In genomic region chr16:66650707-66651473, GRCh38 we compare ENCODE assay signal across 1 cellular context.
TF ChIP-seq lines count a peak whose summit lies in the region.

No MANE protein-coding gene starts in this region.

TF ChIP-seq in HepG2, 621 proteins besides CTCF, POLR2A, EP300 and RAD21 (continued from another document and continues in another):
- TF ChIP-seq ELK4 (CRISPR knock-in tag; IDR thresholded peaks at IDR 0.05; ENCODE audit: borderline replicate concordance) (no peak), SAP130 (CRISPR knock-in tag; IDR thresholded peaks at IDR 0.05; ENCODE audit: low read depth) (peak; percentile 48; the same call in 1 of the 2 replicates), MAFG (CRISPR knock-in tag; IDR thresholded peaks at IDR 0.05) (no peak), MYNN (CRISPR knock-in tag; IDR thresholded peaks at IDR 0.05; ENCODE audit: low read depth) (0 out of 2 replicates have a peak, but pooled peaks have one; percentile 64), ETV5 (CRISPR knock-in tag; IDR thresholded peaks at IDR 0.05; ENCODE audit: borderline replicate concordance) (peak; percentile 46; the same call in 1 of the 2 replicates), RFX1 (IDR thresholded peaks at IDR 0.05) (peak; percentile 22; the same call in 1 of the 2 replicates), CCDC6 (CRISPR knock-in tag; IDR thresholded peaks at IDR 0.05) (no peak), ZNF484 (CRISPR knock-in tag; IDR thresholded peaks at IDR 0.05; ENCODE audit: borderline replicate concordance, low read depth) (no peak), ATF5 (CRISPR knock-in tag; IDR thresholded peaks at IDR 0.05; ENCODE audit: low read depth) (no peak), ZNF275 (CRISPR knock-in tag; IDR thresholded peaks at IDR 0.05; ENCODE audit: borderline replicate concordance) (no peak), CBX1 (IDR thresholded peaks at IDR 0.05; ENCODE audit: low read depth) (no peak), ATAD3A (CRISPR knock-in tag; IDR thresholded peaks at IDR 0.05) (no peak), HOXA3 (CRISPR knock-in tag; IDR thresholded peaks at IDR 0.05) (no peak), FOXA3 (CRISPR knock-in tag; IDR thresholded peaks at IDR 0.05) (peak; percentile 30; the same call in 1 of the 2 replicates), TEAD3 (CRISPR knock-in tag; optimal IDR thresholded peaks at IDR 0.05; ENCODE audit: borderline replicate concordance) (peak; percentile 74), KLF11 (CRISPR knock-in tag; IDR thresholded peaks at IDR 0.05) (peak; percentile 72; the same call in 1 of the 2 replicates), ZBTB3 (CRISPR knock-in tag; IDR thresholded peaks at IDR 0.05; ENCODE audit: borderline replicate concordance, low read depth) (no peak), RFXANK (CRISPR knock-in tag; IDR thresholded peaks at IDR 0.05) (0 out of 2 replicates have a peak, but pooled peaks have one; percentile 45), GABPA (IDR thresholded peaks at IDR 0.05; ENCODE audit: low read depth, low read length) (no peak), GABPA (CRISPR knock-in tag; IDR thresholded peaks at IDR 0.05; ENCODE audit: low read depth) (no peak), ZNF543 (CRISPR knock-in tag; IDR thresholded peaks at IDR 0.05) (no peak), FIP1L1 (IDR thresholded peaks at IDR 0.05; ENCODE audit: borderline replicate concordance, insufficient read depth, low read depth, low read length) (no peak), ZFY (CRISPR knock-in tag; IDR thresholded peaks at IDR 0.05) (no peak), ATM (IDR thresholded peaks at IDR 0.05; ENCODE audit: borderline replicate concordance) (no peak), MAZ (IDR thresholded peaks at IDR 0.05; ENCODE audit: borderline replicate concordance, low read depth, low read length) (no peak), MAZ (CRISPR knock-in tag; IDR thresholded peaks at IDR 0.05; ENCODE audit: low read depth) (no peak), ZNF3 (CRISPR knock-in tag; IDR thresholded peaks at IDR 0.05) (no peak), ZSCAN20 (CRISPR knock-in tag; IDR thresholded peaks at IDR 0.05; ENCODE audit: borderline replicate concordance) (no peak), TFE3 (CRISPR knock-in tag; IDR thresholded peaks at IDR 0.05) (peak; percentile 28; the same call in 1 of the 2 replicates), ZNF510 (CRISPR knock-in tag; IDR thresholded peaks at IDR 0.05; ENCODE audit: low read depth) (0 out of 2 replicates have a peak, but pooled peaks have one; percentile 61), KDM5B (CRISPR knock-in tag; IDR thresholded peaks at IDR 0.05; ENCODE audit: borderline replicate concordance) (peak; percentile 43; the same call in 1 of the 2 replicates), HDAC2 (CRISPR knock-in tag; IDR thresholded peaks at IDR 0.05) (peak; percentile 40; the same call in 1 of the 2 replicates), RFX3 (CRISPR knock-in tag; IDR thresholded peaks at IDR 0.05) (peak; percentile 57), DMAP1 (CRISPR knock-in tag; IDR thresholded peaks at IDR 0.05) (peak; percentile 30; the same call in 1 of the 2 replicates), KMT2A (CRISPR knock-in tag; IDR thresholded peaks at IDR 0.05) (0 out of 2 replicates have a peak, but pooled peaks have one; percentile 55), ZNF792 (CRISPR knock-in tag; IDR thresholded peaks at IDR 0.05) (no peak), NR1H2 (CRISPR knock-in tag; IDR thresholded peaks at IDR 0.05; ENCODE audit: borderline replicate concordance, low read depth) (no peak), ZNF205 (CRISPR knock-in tag; IDR thresholded peaks at IDR 0.05) (peak; percentile 36; the same call in 1 of the 2 replicates), FOXP1 (IDR thresholded peaks at IDR 0.05) (no peak), FOXP1 (CRISPR knock-in tag; IDR thresholded peaks at IDR 0.05) (no peak), SYNCRIP (IDR thresholded peaks at IDR 0.05; ENCODE audit: insufficient read depth, low read depth, low read length) (no peak), MTF2 (CRISPR knock-in tag; IDR thresholded peaks at IDR 0.05; ENCODE audit: borderline replicate concordance) (no peak; the same call in 1 of the 2 replicates), HMGXB4 (CRISPR knock-in tag; IDR thresholded peaks at IDR 0.05; ENCODE audit: borderline replicate concordance in 1 of 2, low read depth in 1 of 2) (peak; percentile 35 to 82; a peak in 3 of 4 replicates), ELF3 (CRISPR knock-in tag; IDR thresholded peaks at IDR 0.05) (no peak), TAF1 (CRISPR knock-in tag; IDR thresholded peaks at IDR 0.05) (no peak), HNRNPK (IDR thresholded peaks at IDR 0.05; ENCODE audit: low read depth, low read length, poor library complexity, severe bottlenecking) (no peak), MXD1 (CRISPR knock-in tag; IDR thresholded peaks at IDR 0.05) (no peak), SP140L (CRISPR knock-in tag; IDR thresholded peaks at IDR 0.05; ENCODE audit: borderline replicate concordance) (no peak), ZNF354B (CRISPR knock-in tag; IDR thresholded peaks at IDR 0.05) (no peak), ZNF564 (CRISPR knock-in tag; IDR thresholded peaks at IDR 0.05) (no peak), ZNF292 (CRISPR knock-in tag; IDR thresholded peaks at IDR 0.05; ENCODE audit: borderline replicate concordance, low read depth) (no peak), ZNF260 (CRISPR knock-in tag; IDR thresholded peaks at IDR 0.05; ENCODE audit: borderline replicate concordance, low read depth) (no peak), MTA3 (CRISPR knock-in tag; IDR thresholded peaks at IDR 0.05) (no peak), ZNF737 (CRISPR knock-in tag; IDR thresholded peaks at IDR 0.05; ENCODE audit: borderline replicate concordance) (0 out of 2 replicates have a peak, but pooled peaks have one; percentile 55), TFDP1 (CRISPR knock-in tag; IDR thresholded peaks at IDR 0.05; ENCODE audit: borderline replicate concordance) (0 out of 2 replicates have a peak, but pooled peaks have one; percentile 26), SIN3B (IDR thresholded peaks at IDR 0.05; ENCODE audit: low read length) (no peak), ZNF552 (CRISPR knock-in tag; IDR thresholded peaks at IDR 0.05; ENCODE audit: borderline replicate concordance) (no peak), ZNF333 (CRISPR knock-in tag; IDR thresholded peaks at IDR 0.05; ENCODE audit: borderline replicate concordance) (no peak), TRIM24 (CRISPR knock-in tag; IDR thresholded peaks at IDR 0.05) (no peak), ZFP1 (CRISPR knock-in tag; IDR thresholded peaks at IDR 0.05) (no peak), ZNF143 (CRISPR knock-in tag; IDR thresholded peaks at IDR 0.05) (no peak), ZNF335 (CRISPR knock-in tag; IDR thresholded peaks at IDR 0.05) (peak; percentile 64; the same call in 1 of the 2 replicates), ZNF784 (CRISPR knock-in tag; IDR thresholded peaks at IDR 0.05; ENCODE audit: borderline replicate concordance) (no peak), PHF20 (CRISPR knock-in tag; IDR thresholded peaks at IDR 0.05) (no peak), ZNF652 (CRISPR knock-in tag; IDR thresholded peaks at IDR 0.05; ENCODE audit: borderline replicate concordance, low read depth) (0 out of 2 replicates have a peak, but pooled peaks have one; percentile 9), SPEN (CRISPR knock-in tag; IDR thresholded peaks at IDR 0.05; ENCODE audit: low read depth) (peak; percentile 36; the same call in 1 of the 2 replicates), CENPBD1 (CRISPR knock-in tag; IDR thresholded peaks at IDR 0.05; ENCODE audit: borderline replicate concordance, low read depth) (no peak), RFXAP (CRISPR knock-in tag; IDR thresholded peaks at IDR 0.05; ENCODE audit: borderline replicate concordance) (no peak), ZNF580 (CRISPR knock-in tag; IDR thresholded peaks at IDR 0.05; ENCODE audit: borderline replicate concordance, low read depth) (peak; percentile 33; the same call in 1 of the 2 replicates)
